Comparison of ENCODE assay signal across 1 cellular context in genomic region chr2:233323851-233324250, GRCh38.
TF ChIP-seq lines count a peak whose summit lies in the region.

No MANE protein-coding gene starts in this region.

TF ChIP-seq in HCT116, 20 proteins besides CTCF, POLR2A, EP300 and RAD21 (continued from another document):
- no peak for TF ChIP-seq YY1 (IDR thresholded peaks at IDR 0.05; ENCODE audit: extremely low read depth, insufficient replicate concordance, low read depth, low read length)
- TF ChIP-seq CBX3 (IDR thresholded peaks at IDR 0.05; ENCODE audit: low read depth), result no peak
- no peak for TF ChIP-seq MAX (IDR thresholded peaks at IDR 0.05)
- TF ChIP-seq ELF1 (IDR thresholded peaks at IDR 0.05; ENCODE audit: borderline replicate concordance, low read depth), result no peak
- no peak for TF ChIP-seq SIN3A (IDR thresholded peaks at IDR 0.05; ENCODE audit: low read depth)
- no peak for TF ChIP-seq SP1 (IDR thresholded peaks at IDR 0.05; ENCODE audit: low read depth)
- TF ChIP-seq REST (IDR thresholded peaks at IDR 0.05; ENCODE audit: low read depth), result no peak
